ENCODE assay signal across 1 cellular context in the genomic region with DNA sequence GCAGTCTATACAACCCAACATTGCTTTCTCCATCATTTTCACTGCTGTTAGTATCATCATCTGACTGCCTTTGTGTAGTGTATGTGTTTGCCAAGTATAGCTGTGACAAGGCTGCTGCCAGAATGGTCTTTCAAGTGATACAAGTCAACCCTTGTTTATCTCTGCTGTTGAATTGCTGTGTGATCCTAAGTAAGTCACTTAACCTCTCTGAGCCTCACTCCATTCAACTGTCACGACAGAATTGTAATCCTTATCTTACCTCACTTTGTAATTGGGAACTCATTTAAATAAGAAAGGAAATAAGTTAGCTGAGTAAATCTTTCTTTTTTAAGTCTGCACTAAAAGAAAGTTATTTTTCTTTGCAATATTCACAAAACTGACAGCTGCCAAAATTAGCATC.
A peak's percentile ranks its signal among the peaks of the same experiment; 100 is the strongest.
TF ChIP-seq lines count a peak whose summit lies in the region.

No MANE protein-coding gene starts in this region.

TF ChIP-seq in HepG2, 621 proteins besides CTCF, POLR2A, EP300 and RAD21 (continued from another document):
- TF ChIP-seq, protein P1, sequence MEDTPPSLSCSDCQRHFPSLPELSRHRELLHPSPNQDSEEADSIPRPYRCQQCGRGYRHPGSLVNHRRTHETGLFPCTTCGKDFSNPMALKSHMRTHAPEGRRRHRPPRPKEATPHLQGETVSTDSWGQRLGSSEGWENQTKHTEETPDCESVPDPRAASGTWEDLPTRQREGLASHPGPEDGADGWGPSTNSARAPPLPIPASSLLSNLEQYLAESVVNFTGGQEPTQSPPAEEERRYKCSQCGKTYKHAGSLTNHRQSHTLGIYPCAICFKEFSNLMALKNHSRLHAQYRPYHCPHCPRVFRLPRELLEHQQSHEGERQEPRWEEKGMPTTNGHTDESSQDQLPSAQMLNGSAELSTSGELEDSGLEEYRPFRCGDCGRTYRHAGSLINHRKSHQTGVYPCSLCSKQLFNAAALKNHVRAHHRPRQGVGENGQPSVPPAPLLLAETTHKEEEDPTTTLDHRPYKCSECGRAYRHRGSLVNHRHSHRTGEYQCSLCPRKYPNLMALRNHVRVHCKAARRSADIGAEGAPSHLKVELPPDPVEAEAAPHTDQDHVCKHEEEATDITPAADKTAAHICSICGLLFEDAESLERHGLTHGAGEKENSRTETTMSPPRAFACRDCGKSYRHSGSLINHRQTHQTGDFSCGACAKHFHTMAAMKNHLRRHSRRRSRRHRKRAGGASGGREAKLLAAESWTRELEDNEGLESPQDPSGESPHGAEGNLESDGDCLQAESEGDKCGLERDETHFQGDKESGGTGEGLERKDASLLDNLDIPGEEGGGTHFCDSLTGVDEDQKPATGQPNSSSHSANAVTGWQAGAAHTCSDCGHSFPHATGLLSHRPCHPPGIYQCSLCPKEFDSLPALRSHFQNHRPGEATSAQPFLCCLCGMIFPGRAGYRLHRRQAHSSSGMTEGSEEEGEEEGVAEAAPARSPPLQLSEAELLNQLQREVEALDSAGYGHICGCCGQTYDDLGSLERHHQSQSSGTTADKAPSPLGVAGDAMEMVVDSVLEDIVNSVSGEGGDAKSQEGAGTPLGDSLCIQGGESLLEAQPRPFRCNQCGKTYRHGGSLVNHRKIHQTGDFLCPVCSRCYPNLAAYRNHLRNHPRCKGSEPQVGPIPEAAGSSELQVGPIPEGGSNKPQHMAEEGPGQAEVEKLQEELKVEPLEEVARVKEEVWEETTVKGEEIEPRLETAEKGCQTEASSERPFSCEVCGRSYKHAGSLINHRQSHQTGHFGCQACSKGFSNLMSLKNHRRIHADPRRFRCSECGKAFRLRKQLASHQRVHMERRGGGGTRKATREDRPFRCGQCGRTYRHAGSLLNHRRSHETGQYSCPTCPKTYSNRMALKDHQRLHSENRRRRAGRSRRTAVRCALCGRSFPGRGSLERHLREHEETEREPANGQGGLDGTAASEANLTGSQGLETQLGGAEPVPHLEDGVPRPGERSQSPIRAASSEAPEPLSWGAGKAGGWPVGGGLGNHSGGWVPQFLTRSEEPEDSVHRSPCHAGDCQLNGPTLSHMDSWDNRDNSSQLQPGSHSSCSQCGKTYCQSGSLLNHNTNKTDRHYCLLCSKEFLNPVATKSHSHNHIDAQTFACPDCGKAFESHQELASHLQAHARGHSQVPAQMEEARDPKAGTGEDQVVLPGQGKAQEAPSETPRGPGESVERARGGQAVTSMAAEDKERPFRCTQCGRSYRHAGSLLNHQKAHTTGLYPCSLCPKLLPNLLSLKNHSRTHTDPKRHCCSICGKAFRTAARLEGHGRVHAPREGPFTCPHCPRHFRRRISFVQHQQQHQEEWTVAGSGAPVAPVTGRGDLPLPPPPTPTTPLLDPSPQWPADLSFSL (CRISPR knock-in tag; IDR thresholded peaks at IDR 0.05): no peak
- peak; percentile 28; the same call in 1 of the 2 replicates for TF ChIP-seq ZNF768 (CRISPR knock-in tag; IDR thresholded peaks at IDR 0.05)
TF ChIP-seq in HepG2: peak in this region for 1.
